Comparison of ENCODE assay signal across 19 cellular contexts in the genomic region with DNA sequence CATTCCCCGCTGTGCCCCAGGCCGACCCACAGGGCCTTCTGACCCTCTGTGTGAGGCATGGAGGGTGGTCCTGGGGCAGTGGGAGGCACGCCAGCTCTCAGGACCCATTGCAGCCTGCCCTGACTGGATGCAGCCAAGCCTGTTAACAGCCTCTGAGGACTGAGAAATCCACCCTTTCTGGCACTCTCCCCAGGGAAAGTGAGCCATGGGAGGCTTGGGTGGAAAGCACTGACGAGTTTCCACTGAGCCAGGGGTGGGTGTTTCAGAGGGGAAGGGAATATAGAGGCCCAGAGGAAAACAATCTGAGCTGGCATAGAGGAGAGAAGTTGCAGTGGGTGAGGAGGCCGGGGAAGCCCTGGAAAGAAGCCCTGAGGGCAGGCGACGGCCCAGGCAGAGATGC. TPM values are rescaled to one million over a fixed set of nuclear protein-coding genes. Genes with fewer than 3 reads are reported as not detected.
DNase-seq lines count a peak whose midpoint lies in the region; ATAC-seq, FAIRE-seq and TF ChIP-seq lines count a peak whose summit lies in the region.
"Had no signal": no experiment of that assay in that cellular context is flagged by ENCODE, and none has a peak within 500 bp of the region (broad histone marks: within the 10 kb centered on the region; RNA-seq: fewer than 3 reads in every experiment).

No MANE protein-coding gene starts in this region.

- H3K9ac ChIP-seq in kidney (ENCODE audit: low read length in 2 of 2) = no peak overlapping the region

- in situ Hi-C loops in G401 (cut with HindIII; ENCODE audit: low sequenced_read_pairs) = no loop called here

- H3K9me3 ChIP-seq in kidney (ENCODE audit: control insufficient read depth in 1 of 2, low read length in 2 of 2) (no peaks in the 10 kb centered on the region), OCI-LY7 (ENCODE audit: low read length) (no peaks in the 10 kb centered on the region), mucosa of descending colon (no peaks in the 10 kb centered on the region)

- H3K4me3 ChIP-seq in HL-60 (replicated peaks; ENCODE audit: insufficient read depth, low read length) (no peak overlapping the region), kidney (ENCODE audit: low read length in 2 of 2) (no peak overlapping the region), OCI-LY7 (ENCODE audit: low read depth, low read length, poor library complexity, severe bottlenecking) (no peak overlapping the region), mucosa of descending colon (no peak overlapping the region)
- H3K4me3 ChIP-seq: BLaER1 treated with 17β-estradiol and CSF1 and Interleukin-3, amounts not matched to agents 10 nM and 100 nM; K562 had no signal

- H2AFZ ChIP-seq in OCI-LY7 (ENCODE audit: low read length) = no peak overlapping the region

- CTCF ChIA-PET in OCI-LY7 (lab: Charles Lee; ENCODE audit: unreplicated experiment) = no interaction called here

- DNase-seq in G401 (ENCODE audit: low spot score) (peak; percentile 19), HL-60 (ENCODE audit: low read depth in 1 of 2, low spot score in 1 of 2) (no peak), kidney (peak; percentile 45), nucleus accumbens (lab: John Stamatoyannopoulos, UW) (no peak), OCI-LY7 (ENCODE audit: low spot score) (no peak), mucosa of descending colon (no peak)
- DNase-seq in stimulated activated CD4-positive, alpha-beta T cell treated with anti-CD3 and anti-CD28 coated beads, Interleukin-2, amount 100 ng/mL, for 24 hours = no peak
- DNase-seq: ACHN; Calu3; CD8-positive, alpha-beta T cell; GDM1; H9 had no signal

- H3K36me3 ChIP-seq in kidney (ENCODE audit: control insufficient read depth in 1 of 2, insufficient read depth in 2 of 2, low read length in 2 of 2) (no peaks in the 10 kb centered on the region), OCI-LY7 (ENCODE audit: insufficient read depth, low read length) (no peaks in the 10 kb centered on the region), mucosa of descending colon (ENCODE audit: low read depth) (no peaks in the 10 kb centered on the region)
- H3K36me3 ChIP-seq: BLaER1 treated with 17β-estradiol and CSF1 and Interleukin-3, amounts not matched to agents 10 nM and 100 nM had no signal

- no peak for ATAC-seq in mucosa of descending colon
- ATAC-seq: CD8-positive, alpha-beta T cell; K562 had no signal

- no TSS peak for BruUV-seq in OCI-LY7 (replicated peaks; lab: Mats Ljungman, UMichigan)

- H3K27me3 ChIP-seq in HL-60 (ENCODE audit: insufficient read depth, poor library complexity, severe bottlenecking) = no peaks in the 10 kb centered on the region
- H3K27me3 ChIP-seq: BLaER1 treated with 17β-estradiol and CSF1 and Interleukin-3, amounts not matched to agents 10 nM and 100 nM had no signal

- POLR2A ChIA-PET in OCI-LY7 (lab: Charles Lee) = interaction anchor here (0.6 kb wide), 1 partner anchor 17 kb away, joined by 3 read pairs; no protein-coding TSS in a partner anchor

- no peak overlapping the region for H3K4me2 ChIP-seq in OCI-LY7 (ENCODE audit: low read length)

- intact Hi-C loops in kidney (cut with DNase I) = no loop called here
- intact Hi-C loops in OCI-LY7 (cut with micrococcal nuclease; ENCODE audit: unreplicated experiment) = no loop called here
- intact Hi-C loops in mucosa of descending colon (cut with DNase I, micrococcal nuclease) = no loop called here

- H3K27ac ChIP-seq in HL-60 (replicated peaks) (peak overlapping the region; percentile 26), kidney (ENCODE audit: low read depth in 2 of 2, low read length in 2 of 2) (no peak overlapping the region), OCI-LY7 (ENCODE audit: low read depth, low read length, poor library complexity, severe bottlenecking) (no peak overlapping the region)
- H3K27ac ChIP-seq: BLaER1 treated with 17β-estradiol and CSF1 and Interleukin-3, amounts not matched to agents 10 nM and 100 nM had no signal

- no peak for FAIRE-seq in kidney (lab: Jason Lieb, UNC)
- FAIRE-seq: A204.1, GM12892, GM18507, H1, K562 had no signal

- no peaks in the 10 kb centered on the region for H3K4me1 ChIP-seq in kidney (ENCODE audit: control insufficient read depth in 1 of 2, insufficient read depth in 1 of 2, low read depth in 1 of 2, low read length in 2 of 2)
- H3K4me1 ChIP-seq in OCI-LY7 (ENCODE audit: insufficient read depth, low read length, poor library complexity, severe bottlenecking) = no peaks in the 10 kb centered on the region
- no peaks in the 10 kb centered on the region for H3K4me1 ChIP-seq in mucosa of descending colon (ENCODE audit: low read depth)

- H3K9me2 ChIP-seq in OCI-LY7 (ENCODE audit: insufficient read depth, low read length) = no peaks in the 10 kb centered on the region

- no peaks in the 10 kb centered on the region for H4K20me1 ChIP-seq in OCI-LY7 (ENCODE audit: insufficient read depth, low read length)
- H4K20me1 ChIP-seq: BLaER1 treated with 17β-estradiol and CSF1 and Interleukin-3, amounts not matched to agents 10 nM and 100 nM had no signal

- H3K79me2 ChIP-seq in OCI-LY7 (ENCODE audit: insufficient read depth, low read depth, low read length) = no peaks in the 10 kb centered on the region

- TF ChIP-seq CTCF in HL-60 (IDR thresholded peaks at IDR 0.05; ENCODE audit: insufficient read depth, low read length) (no peak), kidney (IDR thresholded peaks at IDR 0.05; ENCODE audit: borderline replicate concordance, extremely low read depth, insufficient read depth) (no peak), OCI-LY7 (conservative IDR thresholded peaks at IDR 0.05; ENCODE audit: low read length) (no peak), mucosa of descending colon (IDR thresholded peaks at IDR 0.05) (no peak)

RNA-seq across cellular contexts. Expression of a gene that starts 30.6 kb away (rescaled TPM):
- not detected in 2 replicates for total RNA-seq in G401 (2014; rRNA removed; shearing (Covaris generic))
- total RNA-seq in kidney = not detected
- 0.41 TPM for polyA plus RNA-seq in kidney (ENCODE audit: insufficient read depth, low read depth, low replicate concordance)
- total RNA-seq in OCI-LY7 (2014; rRNA removed; shearing (Covaris generic)) = not detected in 2 replicates
- not detected in 2 replicates for total RNA-seq in OCI-LY7 (2022)
- not detected for total RNA-seq in mucosa of descending colon
- total RNA-seq: Calu3; CD8-positive, alpha-beta T cell; HT1080; K562 had no signal

RNA-seq across cellular contexts. Expression of a gene that starts 46.1 kb away (rescaled TPM):
- total RNA-seq in G401 (2014; rRNA removed; shearing (Covaris generic)) = 9.8 and 10.9 TPM in 2 replicates
- total RNA-seq in kidney (7.1 TPM), OCI-LY7 (2022) (1.8 and 2.5 TPM in 2 replicates), mucosa of descending colon (10 to 100 TPM; 30.1 to 73.2 (median 66.1) TPM)
- 6.6 TPM for polyA plus RNA-seq in kidney (ENCODE audit: insufficient read depth, low read depth, low replicate concordance)
- 2.1 and 2.8 TPM in 2 replicates for total RNA-seq in OCI-LY7 (2014; rRNA removed; shearing (Covaris generic))

Comparison
In these comparisons a context has a peak if more than half of its experiments do, and no peak if none do; other contexts are left out.
1. DNase-seq: peak in G401 (single experiment) and kidney (single experiment); none in HL-60 (0 of 2), stimulated activated CD4-positive, alpha-beta T cell treated with anti-CD3 and anti-CD28 coated beads, Interleukin-2, amount 100 ng/mL, for 24 hours (0 of 2), nucleus accumbens (0 of 56), OCI-LY7 (single experiment) and mucosa of descending colon (0 of 3).